Comparison of ENCODE assay signal across 7 cellular contexts in the genomic region with DNA sequence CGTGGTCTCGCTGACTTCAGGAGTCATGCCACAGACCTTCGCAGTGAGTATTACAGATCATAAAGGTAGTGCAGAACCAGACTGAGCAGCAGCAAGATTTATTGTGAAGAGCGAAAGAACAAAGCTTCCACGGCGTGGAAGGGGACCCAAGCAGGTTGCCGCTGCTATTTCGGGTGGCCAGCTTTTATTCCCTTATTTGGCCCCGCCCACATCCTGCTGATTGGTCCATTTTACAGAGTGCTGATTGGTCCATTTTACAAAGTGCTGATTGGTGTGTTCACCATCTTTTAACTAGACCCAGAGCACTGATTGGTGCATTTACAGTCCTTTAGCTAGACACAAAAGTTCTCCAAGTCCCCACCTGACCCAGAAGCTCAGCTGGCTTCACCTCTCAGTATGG.
DNase-seq lines count a peak whose midpoint lies in the region; ATAC-seq and TF ChIP-seq lines count a peak whose summit lies in the region.
"Not testable (repeated sequence)": the region's sequence is repeated elsewhere in the genome, so short reads cannot be mapped to it uniquely, and the experiment has no call there.

No MANE protein-coding gene starts in this region.

- TF ChIP-seq CTCF in WTC11 (IDR thresholded peaks at IDR 0.05); endothelial cell (IDR thresholded peaks at IDR 0.05; ENCODE audit: unreplicated experiment); nephron progenitor cell (IDR thresholded peaks at IDR 0.05): not testable (repeated sequence)

- peaks cover 11% of the 10 kb centered on the region for H3K9me3 Mint-ChIP-seq in WTC11
- not testable (repeated sequence) for H3K9me3 Mint-ChIP-seq in activated naive CD4-positive, alpha-beta T cell treated with anti-CD3 and anti-CD28 coated beads, Interleukin-2, amount 50 U/mL, for 24 hours; endothelial cell (ENCODE audit: unreplicated experiment); naive thymus-derived CD8-positive, alpha-beta T cell; nephron progenitor cell; stimulated activated naive CD8-positive, alpha-beta T cell treated with anti-CD3 and anti-CD28 coated beads, Interleukin-15, Interleukin-2, amounts not matched to agents 100 ng/mL and 50 ng/mL, for 24 hours

- POLR2A ChIA-PET in WTC11 (lab: Charles Lee) = interaction anchor here (0.6 kb wide), 1 partner anchor 812 kb away, joined by 4 read pairs; no protein-coding TSS in a partner anchor
- POLR2A ChIA-PET in naive thymus-derived CD8-positive, alpha-beta T cell (lab: Charles Lee) = not testable (repeated sequence)

- ATAC-seq in WTC11; naive thymus-derived CD8-positive, alpha-beta T cell: not testable (repeated sequence)

- CTCF ChIA-PET in WTC11 (lab: Charles Lee) = interaction anchor here (1.4 kb wide), 1 partner anchor 89 kb away, joined by 3 read pairs; no protein-coding TSS in a partner anchor

- H3K36me3 Mint-ChIP-seq in WTC11; activated naive CD4-positive, alpha-beta T cell treated with anti-CD3 and anti-CD28 coated beads, Interleukin-2, amount 50 U/mL, for 24 hours; endothelial cell (ENCODE audit: low read depth, unreplicated experiment); naive thymus-derived CD8-positive, alpha-beta T cell; nephron progenitor cell (ENCODE audit: low read depth); stimulated activated naive CD8-positive, alpha-beta T cell treated with anti-CD3 and anti-CD28 coated beads, Interleukin-15, Interleukin-2, amounts not matched to agents 100 ng/mL and 50 ng/mL, for 24 hours (ENCODE audit: low read depth): not testable (repeated sequence)

- H3K4me1 Mint-ChIP-seq in WTC11 (peaks cover 20% of the 10 kb centered on the region), endothelial cell (ENCODE audit: unreplicated experiment) (peaks cover 56% of the 10 kb centered on the region), nephron progenitor cell (peaks cover 35% of the 10 kb centered on the region)
- H3K4me1 Mint-ChIP-seq in activated naive CD4-positive, alpha-beta T cell treated with anti-CD3 and anti-CD28 coated beads, Interleukin-2, amount 50 U/mL, for 24 hours = peaks cover 28% of the 10 kb centered on the region
- H3K4me1 Mint-ChIP-seq in naive thymus-derived CD8-positive, alpha-beta T cell = peaks cover 7 to 28% (median 19%) of the 10 kb centered on the region in 4 donors
- H3K4me1 Mint-ChIP-seq in stimulated activated naive CD8-positive, alpha-beta T cell treated with anti-CD3 and anti-CD28 coated beads, Interleukin-15, Interleukin-2, amounts not matched to agents 100 ng/mL and 50 ng/mL, for 24 hours (ENCODE audit: low read depth) = peaks cover 24% of the 10 kb centered on the region

- not testable (repeated sequence) for H3K4me3 Mint-ChIP-seq in WTC11; endothelial cell (ENCODE audit: unreplicated experiment); nephron progenitor cell
- peak overlapping the region; percentile 33 for H3K4me3 Mint-ChIP-seq in activated naive CD4-positive, alpha-beta T cell treated with anti-CD3 and anti-CD28 coated beads, Interleukin-2, amount 50 U/mL, for 24 hours
- peak overlapping the region in 7 of 10 donors; percentile 12 to 48 (median 28) for H3K4me3 Mint-ChIP-seq in naive thymus-derived CD8-positive, alpha-beta T cell
- peak overlapping the region; percentile 48 for H3K4me3 Mint-ChIP-seq in stimulated activated naive CD8-positive, alpha-beta T cell treated with anti-CD3 and anti-CD28 coated beads, Interleukin-15, Interleukin-2, amounts not matched to agents 100 ng/mL and 50 ng/mL, for 24 hours

- H3K27me3 Mint-ChIP-seq in WTC11 (ENCODE audit: low read depth); activated naive CD4-positive, alpha-beta T cell treated with anti-CD3 and anti-CD28 coated beads, Interleukin-2, amount 50 U/mL, for 24 hours; endothelial cell (ENCODE audit: unreplicated experiment); naive thymus-derived CD8-positive, alpha-beta T cell; stimulated activated naive CD8-positive, alpha-beta T cell treated with anti-CD3 and anti-CD28 coated beads, Interleukin-15, Interleukin-2, amounts not matched to agents 100 ng/mL and 50 ng/mL, for 24 hours: not testable (repeated sequence)
- H3K27me3 Mint-ChIP-seq in nephron progenitor cell (ENCODE audit: low read depth, poor library complexity) = peaks cover 25% of the 10 kb centered on the region

- DNase-seq in NAMALWA (ENCODE audit: low spot score) = peak; percentile 12
- not testable (repeated sequence) for DNase-seq in WTC11 (ENCODE audit: low spot score); endothelial cell (ENCODE audit: low spot score); naive thymus-derived CD8-positive, alpha-beta T cell; nephron progenitor cell

- H3K27ac Mint-ChIP-seq in WTC11; activated naive CD4-positive, alpha-beta T cell treated with anti-CD3 and anti-CD28 coated beads, Interleukin-2, amount 50 U/mL, for 24 hours: not testable (repeated sequence)
- H3K27ac Mint-ChIP-seq in endothelial cell (ENCODE audit: unreplicated experiment) = peak overlapping the region; percentile 34
- H3K27ac Mint-ChIP-seq in naive thymus-derived CD8-positive, alpha-beta T cell = peak overlapping the region in 1 of 10 donors; percentile 40
- peak overlapping the region; percentile 39 for H3K27ac Mint-ChIP-seq in nephron progenitor cell
- peak overlapping the region; percentile 74 for H3K27ac Mint-ChIP-seq in stimulated activated naive CD8-positive, alpha-beta T cell treated with anti-CD3 and anti-CD28 coated beads, Interleukin-15, Interleukin-2, amounts not matched to agents 100 ng/mL and 50 ng/mL, for 24 hours

TF ChIP-seq in WTC11, 78 proteins besides CTCF, POLR2A, EP300 and RAD21:
- TF ChIP-seq NFYB (CRISPR knock-in tag; conservative IDR thresholded peaks at IDR 0.05; ENCODE audit: low read depth) = peak; percentile 54
